Comparison of ENCODE assay signal across 8 cellular contexts in genomic region chr15:22494466-22495113, GRCh38. TPM values are rescaled to one million over a fixed set of nuclear protein-coding genes. Genes with fewer than 3 reads are reported as not detected.
DNase-seq lines count a peak whose midpoint lies in the region; ATAC-seq and TF ChIP-seq lines count a peak whose summit lies in the region.
"Not testable (repeated sequence)": the region's sequence is repeated elsewhere in the genome, so short reads cannot be mapped to it uniquely, and the experiment has no call there.

No MANE protein-coding gene starts in this region.

- H3K36me3 ChIP-seq in HCT116 (ENCODE audit: control insufficient read depth in 1 of 2, insufficient read depth in 2 of 2, low read length in 2 of 2); SK-N-MC (ENCODE audit: insufficient read depth, low read length); hepatocyte (replicated peaks; ENCODE audit: insufficient read depth, low read depth); neuron (ENCODE audit: insufficient read depth, low read length): not testable (repeated sequence)

- not testable (repeated sequence) for H3K27me3 ChIP-seq in HCT116 (ENCODE audit: insufficient read depth, low read length); hepatocyte; neuron (ENCODE audit: insufficient read depth, low read length)

- H3K4me2 ChIP-seq in HCT116 (ENCODE audit: low read length): not testable (repeated sequence)
- H3K4me2 ChIP-seq in hepatocyte: peak overlapping the region; percentile 66

- TF ChIP-seq POLR2A in HCT116 (IDR thresholded peaks at IDR 0.05; ENCODE audit: borderline replicate concordance, extremely low read depth, insufficient read depth, insufficient read length): not testable (repeated sequence)

- H3K4me3 ChIP-seq in AG04449 (ENCODE audit: low read depth, low read length) (peak overlapping the region; percentile 54), HCT116 (replicated peaks in 1 of 2; ENCODE audit: low read depth in 1 of 2, low read length in 2 of 2) (peak overlapping the region; percentile 20 to 31; a peak in 2 of 4 replicates), SK-N-MC (peak overlapping the region; percentile 65), coronary artery (peak overlapping the region; percentile 68), neuron (ENCODE audit: low read length) (peak overlapping the region; percentile 51)
- H3K4me3 ChIP-seq in hepatocyte: not testable (repeated sequence)

- not testable (repeated sequence) for BruUV-seq in HCT116 (replicated peaks; lab: Mats Ljungman, UMichigan)

- not testable (repeated sequence) for H3K4me1 ChIP-seq in HCT116 (ENCODE audit: control insufficient read depth in 1 of 2, insufficient read depth in 2 of 2, low read length in 2 of 2); hepatocyte (ENCODE audit: insufficient read depth); neuron (ENCODE audit: insufficient read depth, low read length)

- ATAC-seq in HCT116: not testable (repeated sequence)

- H3K9me3 ChIP-seq in HCT116 (ENCODE audit: control insufficient read depth in 1 of 2, insufficient read depth in 1 of 2, low read depth in 1 of 2, low read length in 2 of 2); SK-N-MC (ENCODE audit: low read depth, low read length); hepatocyte (ENCODE audit: low read depth); neuron (ENCODE audit: low read length): not testable (repeated sequence)

- intact Hi-C loops in HCT116 (cut with micrococcal nuclease): not testable (repeated sequence)

- CTCF ChIA-PET in AG04449 (lab: Yijun Ruan, JAX); HCT116 (lab: Charles Lee): not testable (repeated sequence)

- not testable (repeated sequence) for TF ChIP-seq CTCF in AG04449 (IDR thresholded peaks at IDR 0.05; ENCODE audit: insufficient read depth, low read length, missing control alignments); HCT116 (IDR thresholded peaks at IDR 0.05 in 2 of 3, conservative IDR thresholded peaks at IDR 0.05 in 1 of 3; ENCODE audit: borderline replicate concordance in 1 of 3, insufficient read depth in 1 of 3, low read depth in 2 of 3, low read length in 2 of 3); coronary artery (IDR thresholded peaks at IDR 0.05); hepatocyte (IDR thresholded peaks at IDR 0.05; ENCODE audit: poor library complexity)

- H3K27ac ChIP-seq in HCT116 (ENCODE audit: low read depth, low read length); SK-N-MC: not testable (repeated sequence)
- H3K27ac ChIP-seq in coronary artery: peak overlapping the region in 1 of 2 donors; percentile 71
- peak overlapping the region; percentile 68 for H3K27ac ChIP-seq in hepatocyte

- RAD21 ChIA-PET in HCT116 (lab: Charles Lee; ENCODE audit: low non-redundant PET in 1 of 2, low total read pairs in 2 of 2, uncharacterized antibody in 2 of 2, unreplicated experiment in 2 of 2): not testable (repeated sequence)

- not testable (repeated sequence) for H4K20me1 ChIP-seq in HCT116 (ENCODE audit: insufficient read depth); hepatocyte (ENCODE audit: insufficient read depth, poor library complexity, severe bottlenecking)

- POLR2A ChIA-PET in AG04449 (lab: Yijun Ruan, JAX); HCT116 (lab: Charles Lee): not testable (repeated sequence)

- WGBS in hepatocyte (ENCODE audit: low lambda C conversion rate, missing lambda C conversion rate): 0% methylated on average over 24 of the region's 88 CpGs

- H3K9ac ChIP-seq in HCT116 (ENCODE audit: low read length); SK-N-MC (ENCODE audit: insufficient read length): not testable (repeated sequence)

- DNase-seq in AG04449 (ENCODE audit: low read depth, low spot score): peak; percentile 23
- DNase-seq in HCT116 (ENCODE audit: low read depth, low spot score); SK-N-MC (ENCODE audit: low read depth, low spot score): not testable (repeated sequence)
- peak; percentile 55 to 64 for DNase-seq in activated T-cell treated with anti-CD3 and anti-CD28 coated beads, Interleukin-2, amount 50 U/mL, for 48 hours
- peak; percentile 77 for DNase-seq in coronary artery (ENCODE audit: low spot score)
- DNase-seq in hepatocyte (ENCODE audit: low spot score): peak; percentile 71
- DNase-seq in stimulated activated CD4-positive, alpha-beta T cell treated with anti-CD3 and anti-CD28 coated beads, TNF-alpha, amount 100 ng/mL, for 1 hour (ENCODE audit: low read depth in 3 of 3, low spot score in 1 of 3): peak in 2 of 3 donors; percentile 0 to 1

- not testable (repeated sequence) for H3K79me2 ChIP-seq in HCT116 (ENCODE audit: insufficient read depth, low read length); hepatocyte

- H3K9me2 ChIP-seq in HCT116 (ENCODE audit: insufficient read depth); hepatocyte (replicated peaks; ENCODE audit: insufficient read depth): not testable (repeated sequence)

- not testable (repeated sequence) for H2AFZ ChIP-seq in HCT116 (ENCODE audit: low read depth, low read length, poor library complexity, severe bottlenecking); hepatocyte; neuron (ENCODE audit: low read depth, low read length)

- TF ChIP-seq RAD21 in HCT116 (IDR thresholded peaks at IDR 0.05; ENCODE audit: low read depth): not testable (repeated sequence)

TF ChIP-seq in HCT116, 20 proteins besides CTCF, POLR2A, EP300 and RAD21:
- TF ChIP-seq TCF7L2 (IDR thresholded peaks at IDR 0.05; ENCODE audit: borderline replicate concordance, extremely low read depth, insufficient read depth, insufficient read length): peak; percentile 28

RNA-seq across cellular contexts. Expression of gene GOLGA6L22, which starts 35.9 kb away (rescaled TPM):
- not detected for total RNA-seq in HCT116 (2021; ENCODE audit: unreplicated experiment)
- polyA plus RNA-seq in HCT116 (2012): not detected in 2 replicates
- not detected in 2 replicates for total RNA-seq in hepatocyte
- not detected in 2 replicates for polyA plus RNA-seq in hepatocyte
